9 cellular contexts compared by ENCODE assay signal in genomic region chr2:134623796-134624195, GRCh38.
A peak's percentile ranks its signal among the peaks of the same experiment; 100 is the strongest.
DNase-seq lines count a peak whose midpoint lies in the region; ATAC-seq and TF ChIP-seq lines count a peak whose summit lies in the region.
"Had no signal": no experiment of that assay in that cellular context is flagged by ENCODE, and none has a peak within 500 bp of the region (broad histone marks: within the 10 kb centered on the region; RNA-seq: fewer than 3 reads in every experiment).

No MANE protein-coding gene starts in this region.

- peak; percentile 77 for ATAC-seq in HG02571 (IDR thresholded peaks at IDR 0.05; ENCODE audit: unreplicated experiment)
- ATAC-seq in HG03565 (IDR thresholded peaks at IDR 0.05; ENCODE audit: unreplicated experiment) = peak; percentile 95

- no peak for TF ChIP-seq CTCF in foreskin fibroblast (IDR thresholded peaks at IDR 0.05; ENCODE audit: low read depth, low read length)

- intact Hi-C loops in cardiac septum (cut with DNase I) = no loop called here

- H3K4me3 ChIP-seq in foreskin fibroblast (ENCODE audit: low read depth in 1 of 2, low read length in 2 of 2) = no peak overlapping the region

- peak; percentile 27 to 54 for DNase-seq in activated CD4-positive, alpha-beta T cell treated with anti-CD3 and anti-CD28 coated beads, Interleukin-2, amount 50 U/mL, for 48 hours
- DNase-seq in activated CD4-positive, alpha-beta T cell treated with anti-CD3 and anti-CD28 coated beads, Interleukin-2, amount 50 U/mL, for 4 hours = no peak
- DNase-seq in stimulated activated CD8-positive, alpha-beta memory T cell treated with anti-CD3 and anti-CD28 coated beads, Interleukin-4, amount 100 ng/mL, for 24 hours (ENCODE audit: low read depth) = peak; percentile 9
- DNase-seq in foreskin fibroblast = no peak
- no peak for DNase-seq in cardiac septum (ENCODE audit: low spot score)
- no peak for DNase-seq in activated effector memory CD4-positive, alpha-beta T cell treated with Interleukin-2 at 50 U/mL for 16 hours
- DNase-seq: naive B cell had no signal

Comparison
In these comparisons a context has a peak if more than half of its experiments do, and no peak if none do; other contexts are left out.
1. DNase-seq: peak in activated CD4-positive, alpha-beta T cell treated with anti-CD3 and anti-CD28 coated beads, Interleukin-2, amount 50 U/mL, for 48 hours (2 of 2) and stimulated activated CD8-positive, alpha-beta memory T cell treated with anti-CD3 and anti-CD28 coated beads, Interleukin-4, amount 100 ng/mL, for 24 hours (single experiment); none in activated CD4-positive, alpha-beta T cell treated with anti-CD3 and anti-CD28 coated beads, Interleukin-2, amount 50 U/mL, for 4 hours (0 of 2), foreskin fibroblast (0 of 2), cardiac septum (single experiment) and activated effector memory CD4-positive, alpha-beta T cell treated with Interleukin-2 at 50 U/mL for 16 hours (single experiment).